8 cellular contexts compared by ENCODE assay signal in genomic region chr6:11232968-11233626, GRCh38. TPM values are rescaled to one million over a fixed set of nuclear protein-coding genes. Genes with fewer than 3 reads are reported as not detected.
DNase-seq lines count a peak whose midpoint lies in the region; ATAC-seq and TF ChIP-seq lines count a peak whose summit lies in the region.

No MANE protein-coding gene starts in this region.

- H3K79me2 ChIP-seq in GM23338 (replicated peaks; ENCODE audit: insufficient read depth) (peaks cover 22% of the 10 kb centered on the region), OCI-LY1 (ENCODE audit: insufficient read depth, low read length) (no peaks in the 10 kb centered on the region)

- ATAC-seq in GM23338 (peak; percentile 15), GM18867 (IDR thresholded peaks at IDR 0.05; ENCODE audit: unreplicated experiment) (no peak)

- peak overlapping the region; percentile 64 for H3K9ac ChIP-seq in OCI-LY1 (ENCODE audit: low read length)
- H3K9ac ChIP-seq in mucosa of rectum (ENCODE audit: low read depth in 1 of 2, low read length in 2 of 2): peak overlapping the region; percentile 93 to 97

- H3K36me3 Mint-ChIP-seq in GM23338 (ENCODE audit: low read depth): no peaks in the 10 kb centered on the region

- intact Hi-C loops in dorsolateral prefrontal cortex (cut with DNase I): loop anchor here (5.0 to 10.0 kb wide), 3 partner anchors 141 to 342 kb away; partner anchors contain the start of gene SMIM13 (in 1 of the 2)

- TF ChIP-seq CTCF in GM23338 (conservative IDR thresholded peaks at IDR 0.05; ENCODE audit: low read depth in 2 of 2): no peak
- no peak for TF ChIP-seq CTCF in OCI-LY1 (IDR thresholded peaks at IDR 0.05; ENCODE audit: low read length)
- TF ChIP-seq CTCF in dorsolateral prefrontal cortex (IDR thresholded peaks at IDR 0.05 in 54 of 56, conservative IDR thresholded peaks at IDR 0.05 in 2 of 56; ENCODE audit: low read depth in 1 of 56, partially characterized antibody in 56 of 56): no peak

- H3K4me3 ChIP-seq in GM23338 (peak overlapping the region; percentile 57), OCI-LY1 (ENCODE audit: low read depth, low read length, poor library complexity, severe bottlenecking) (peak overlapping the region; percentile 64), dorsolateral prefrontal cortex (peak overlapping the region; percentile 41 to 91 (median 69)), mucosa of rectum (ENCODE audit: low read length in 2 of 2) (peak overlapping the region; percentile 94 to 98)

- no peaks in the 10 kb centered on the region for H3K9me3 Mint-ChIP-seq in GM23338

- peaks cover 49% of the 10 kb centered on the region for H3K4me1 Mint-ChIP-seq in GM23338

- H3K9me2 ChIP-seq in GM23338 (ENCODE audit: insufficient read depth) (no peaks in the 10 kb centered on the region), OCI-LY1 (ENCODE audit: low read depth, low read length) (no peaks in the 10 kb centered on the region)

- H3K27ac Mint-ChIP-seq in GM23338: peak overlapping the region; percentile 96

- H3K27me3 Mint-ChIP-seq in GM23338 (ENCODE audit: insufficient read depth, low read depth, poor library complexity): peaks cover 5% of the 10 kb centered on the region

- DNase-seq in D341Med (ENCODE audit: low spot score): peak; percentile 34
- peak; percentile 70 for DNase-seq in GM23338 (ENCODE audit: low spot score)
- DNase-seq in dorsolateral prefrontal cortex: no peak
- no peak for DNase-seq in amniotic stem cell (lab: John Stamatoyannopoulos, UW)
- DNase-seq in central memory CD4-positive, alpha-beta T cell: no peak

- H3F3A ChIP-seq in GM23338 (replicated peaks; ENCODE audit: low read depth) (no peaks in the 10 kb centered on the region), OCI-LY1 (ENCODE audit: insufficient read depth, low read length) (no peaks in the 10 kb centered on the region)

- peaks cover 49% of the 10 kb centered on the region for H3K4me1 ChIP-seq in GM23338 (ENCODE audit: insufficient read depth)
- H3K4me1 ChIP-seq in OCI-LY1 (ENCODE audit: insufficient read depth, low read length, severe bottlenecking): peaks cover 22% of the 10 kb centered on the region
- H3K4me1 ChIP-seq in mucosa of rectum (ENCODE audit: control insufficient read depth in 2 of 2, insufficient read depth in 2 of 2, low read length in 2 of 2): peaks cover 11 to 16% of the 10 kb centered on the region in 2 donors

- H3K9me3 ChIP-seq in OCI-LY1 (ENCODE audit: low read length) (no peaks in the 10 kb centered on the region), mucosa of rectum (ENCODE audit: control insufficient read depth in 2 of 2, low read length in 2 of 2) (no peaks in the 10 kb centered on the region)

- H3K4me2 ChIP-seq in GM23338 (peak overlapping the region; percentile 74), OCI-LY1 (ENCODE audit: low read length) (peak overlapping the region; percentile 97)

- H4K20me1 ChIP-seq in GM23338 (replicated peaks; ENCODE audit: insufficient read depth) (no peaks in the 10 kb centered on the region), OCI-LY1 (ENCODE audit: insufficient read depth, low read length) (no peaks in the 10 kb centered on the region)

- no peaks in the 10 kb centered on the region for H3K36me3 ChIP-seq in GM23338 (ENCODE audit: insufficient read depth)
- no peaks in the 10 kb centered on the region for H3K36me3 ChIP-seq in OCI-LY1 (ENCODE audit: insufficient read depth, low read length)
- H3K36me3 ChIP-seq in mucosa of rectum (ENCODE audit: control insufficient read depth in 2 of 2, insufficient read depth in 2 of 2, low read length in 2 of 2): no peaks in the 10 kb centered on the region

- H3K27me3 ChIP-seq in GM23338 (ENCODE audit: insufficient read depth) (no peaks in the 10 kb centered on the region), OCI-LY1 (ENCODE audit: insufficient read depth, low read length) (no peaks in the 10 kb centered on the region), dorsolateral prefrontal cortex (no peaks in the 10 kb centered on the region), mucosa of rectum (ENCODE audit: control insufficient read depth in 2 of 2, insufficient read depth in 2 of 2, low read length in 2 of 2) (no peaks in the 10 kb centered on the region)

- H2AFZ ChIP-seq in GM23338 (peak overlapping the region; percentile 1), OCI-LY1 (ENCODE audit: low read length) (peak overlapping the region; percentile 81)

- peak overlapping the region; percentile 88 for H3K4me3 Mint-ChIP-seq in GM23338

- H3K27ac ChIP-seq in GM23338 (ENCODE audit: low read depth) (no peak overlapping the region), OCI-LY1 (ENCODE audit: low read depth, low read length, poor library complexity, severe bottlenecking) (peak overlapping the region; percentile 26), dorsolateral prefrontal cortex (peak overlapping the region in 55 of 59 donors; percentile 11 to 92 (median 74)), mucosa of rectum (ENCODE audit: low read depth in 2 of 2, low read length in 2 of 2) (peak overlapping the region; percentile 91 to 95)

TF ChIP-seq in GM23338, 12 proteins besides CTCF, POLR2A, EP300 and RAD21 (continues in another document):
- no peak for TF ChIP-seq STAT1 (IDR thresholded peaks at IDR 0.05; ENCODE audit: unreplicated experiment)
- no peak for TF ChIP-seq ZNF462 (CRISPR knock-in tag; IDR thresholded peaks at IDR 0.05)
- TF ChIP-seq CREB1 (CRISPR knock-in tag; IDR thresholded peaks at IDR 0.05; ENCODE audit: low read depth): no peak
- no peak for TF ChIP-seq ZNF331 (CRISPR knock-in tag; IDR thresholded peaks at IDR 0.05; ENCODE audit: low read depth)
- no peak for TF ChIP-seq POLR2AphosphoS5 (IDR thresholded peaks at IDR 0.05; ENCODE audit: low read depth)
- TF ChIP-seq EZH2phosphoT487 (IDR thresholded peaks at IDR 0.05; ENCODE audit: unreplicated experiment): no peak

RNA-seq across cellular contexts. Expression of gene NEDD9, which starts 0.6 kb away (rescaled TPM):
- 13.0 and 17.4 TPM in 2 replicates for total RNA-seq in GM23338 (2014; rRNA removed; shearing (Covaris generic))
- polyA plus RNA-seq in GM23338 (2016; fragmentation: Nextera tagmentation; extraction: Ambion mirVana): 4.4 and 5.6 TPM in 2 replicates
- total RNA-seq in dorsolateral prefrontal cortex: 10 to 100 TPM in 118 of 120 experiments, 1 to 10 TPM in 2; 7.7 to 36.0 (median 17.1) TPM

Comparison
In these comparisons a context has a peak if more than half of its experiments do, and no peak if none do; other contexts are left out.
1. DNase-seq: peak in D341Med (single experiment) and GM23338 (single experiment); none in dorsolateral prefrontal cortex (0 of 10), amniotic stem cell (single experiment) and central memory CD4-positive, alpha-beta T cell (single experiment).
2. Peak in every context shown above with its lines, with median percentiles within 50 percentile points of each other: H3K4me3 ChIP-seq.